In the genomic region with DNA sequence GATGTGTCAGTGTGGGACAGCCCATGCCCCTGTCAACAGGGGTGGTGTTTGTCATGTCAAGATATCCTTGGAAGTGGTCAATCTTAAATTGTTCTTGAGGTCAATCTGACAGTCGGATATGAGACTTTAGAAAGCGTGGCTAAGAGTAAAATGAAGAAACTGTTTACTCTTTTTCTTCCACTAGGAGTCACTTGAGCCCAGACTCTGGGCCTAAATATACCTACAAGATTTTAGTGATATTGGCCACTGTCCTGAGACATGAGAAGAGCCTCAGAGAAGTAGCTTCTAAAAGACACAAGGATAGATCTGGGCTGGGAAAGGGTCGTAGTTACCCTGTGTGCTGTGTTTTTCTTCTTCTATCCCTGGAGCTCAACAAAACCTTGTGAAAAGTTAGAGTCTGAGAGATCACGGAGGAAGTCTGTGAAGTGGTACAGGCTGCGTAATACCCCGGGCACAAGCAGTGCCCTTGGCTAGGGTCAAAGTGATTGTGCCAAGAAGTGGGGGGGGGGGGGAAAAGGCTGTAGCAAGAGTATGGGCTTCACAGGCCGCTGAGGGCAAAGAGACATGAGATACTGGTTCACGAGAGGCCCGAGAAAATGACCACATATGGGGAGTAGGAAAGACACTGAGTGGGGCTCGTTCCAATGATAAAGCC, we compare ENCODE assay signal across 10 cellular contexts.
DNase-seq lines count a peak whose midpoint lies in the region; ATAC-seq and TF ChIP-seq lines count a peak whose summit lies in the region.
"Had no signal": no experiment of that assay in that cellular context is flagged by ENCODE, and none has a peak within 500 bp of the region (broad histone marks: within the 10 kb centered on the region; RNA-seq: fewer than 3 reads in every experiment).

No MANE protein-coding gene starts in this region.

- intact Hi-C loops in Caco-2 (cut with micrococcal nuclease; ENCODE audit: unreplicated experiment): loop anchor here (1.0 to 5.0 kb wide), 6 partner anchors 260 to 533 kb away; no protein-coding TSS in a partner anchor

- DNase-seq in Caco-2: peak in 1 of 2 experiments; percentile 18
- DNase-seq in HT1080 (ENCODE audit: low read depth): peak; percentile 27
- DNase-seq in astrocyte of the cerebellum (ENCODE audit: low read depth): no peak
- peak; percentile 27 for DNase-seq in medulla oblongata (ENCODE audit: extremely low spot score)
- DNase-seq in putamen (ENCODE audit: low spot score): no peak
- no peak for DNase-seq in activated CD4-positive, CD25-positive, alpha-beta regulatory T cell treated with anti-CD3 and anti-CD28 coated beads, Interleukin-2, amount 50 U/mL, for 72 hours
- no peak for DNase-seq in NCI-H345 (lab: John Stamatoyannopoulos, UW)
- no peak for DNase-seq in activated naive CD4-positive, alpha-beta T cell treated with anti-CD3 and anti-CD28 coated beads, Interleukin-2, amount 50 U/mL, for 72 hours (ENCODE audit: low spot score in 2 of 2)
- DNase-seq: GF-D8, NCI-H510A had no signal

- no peaks in the 10 kb centered on the region for H3K9me3 Mint-ChIP-seq in Caco-2 (ENCODE audit: unreplicated experiment)
- no peaks in the 10 kb centered on the region for H3K9me3 Mint-ChIP-seq in activated naive CD4-positive, alpha-beta T cell treated with anti-CD3 and anti-CD28 coated beads, Interleukin-2, amount 50 U/mL, for 72 hours

- no peaks in the 10 kb centered on the region for H3K27me3 ChIP-seq in Caco-2 (replicated peaks; ENCODE audit: control insufficient read depth, insufficient read depth, low read length)

- BruUV-seq in Caco-2 (replicated peaks; lab: Mats Ljungman, UMichigan): no TSS peak

- in situ Hi-C loops in astrocyte of the cerebellum (cut with HindIII; ENCODE audit: low sequenced_read_pairs): no loop called here

- no peaks in the 10 kb centered on the region for H3K36me3 ChIP-seq in Caco-2 (ENCODE audit: control insufficient read depth, insufficient read depth, low read length)

- H3K4me3 ChIP-seq in Caco-2 (ENCODE audit: low read depth, low read length) (no peak overlapping the region), astrocyte of the cerebellum (ENCODE audit: low read depth, low read length) (no peak overlapping the region)

- CTCF ChIA-PET in Caco-2 (lab: Charles Lee): interaction anchor here (0.7 to 1.0 kb wide), 3 partner anchors 79 to 518 kb away, joined by 3 to 5 read pairs (median 4); no protein-coding TSS in a partner anchor

- H3K27me3 Mint-ChIP-seq in Caco-2 (ENCODE audit: insufficient read depth, unreplicated experiment): no peaks in the 10 kb centered on the region

- H3K4me3 Mint-ChIP-seq in Caco-2 (ENCODE audit: unreplicated experiment): no peak overlapping the region

- no peaks in the 10 kb centered on the region for H3K9me3 ChIP-seq in Caco-2

- H3K36me3 Mint-ChIP-seq in Caco-2 (ENCODE audit: insufficient read depth, unreplicated experiment): no peaks in the 10 kb centered on the region
- no peaks in the 10 kb centered on the region for H3K36me3 Mint-ChIP-seq in activated naive CD4-positive, alpha-beta T cell treated with anti-CD3 and anti-CD28 coated beads, Interleukin-2, amount 50 U/mL, for 72 hours

- no peak for ATAC-seq in activated naive CD4-positive, alpha-beta T cell treated with anti-CD3 and anti-CD28 coated beads, Interleukin-2, amount 50 U/mL, for 72 hours

- TF ChIP-seq CTCF in Caco-2 (IDR thresholded peaks at IDR 0.05; ENCODE audit: insufficient read depth in 1 of 2, low read depth in 1 of 2, low read length in 1 of 2, severe bottlenecking in 1 of 2, unreplicated experiment in 1 of 2) (peak; percentile 40 to 47), astrocyte of the cerebellum (IDR thresholded peaks at IDR 0.05; ENCODE audit: low read depth, low read length, missing control alignments) (peak; percentile 38)

- POLR2A ChIA-PET in Caco-2 (lab: Charles Lee): interaction anchor here (0.7 kb wide), 1 partner anchor 269 kb away, joined by 9 read pairs; no protein-coding TSS in a partner anchor

- H3K27ac Mint-ChIP-seq in Caco-2 (ENCODE audit: unreplicated experiment): no peak overlapping the region
- H3K27ac Mint-ChIP-seq in activated naive CD4-positive, alpha-beta T cell treated with anti-CD3 and anti-CD28 coated beads, Interleukin-2, amount 50 U/mL, for 72 hours: no peak overlapping the region

- H3K4me1 Mint-ChIP-seq in Caco-2 (ENCODE audit: low read depth, unreplicated experiment): no peaks in the 10 kb centered on the region

- no peaks in the 10 kb centered on the region for H3K4me1 ChIP-seq in Caco-2

Comparison
In these comparisons a context has a peak if more than half of its experiments do, and no peak if none do; other contexts are left out.
1. DNase-seq: peak in HT1080 (single experiment) and medulla oblongata (single experiment); none in astrocyte of the cerebellum (single experiment), putamen (single experiment), activated CD4-positive, CD25-positive, alpha-beta regulatory T cell treated with anti-CD3 and anti-CD28 coated beads, Interleukin-2, amount 50 U/mL, for 72 hours (single experiment), NCI-H345 (single experiment) and activated naive CD4-positive, alpha-beta T cell treated with anti-CD3 and anti-CD28 coated beads, Interleukin-2, amount 50 U/mL, for 72 hours (0 of 2).